ENCODE assay signal across 8 cellular contexts in the genomic region with DNA sequence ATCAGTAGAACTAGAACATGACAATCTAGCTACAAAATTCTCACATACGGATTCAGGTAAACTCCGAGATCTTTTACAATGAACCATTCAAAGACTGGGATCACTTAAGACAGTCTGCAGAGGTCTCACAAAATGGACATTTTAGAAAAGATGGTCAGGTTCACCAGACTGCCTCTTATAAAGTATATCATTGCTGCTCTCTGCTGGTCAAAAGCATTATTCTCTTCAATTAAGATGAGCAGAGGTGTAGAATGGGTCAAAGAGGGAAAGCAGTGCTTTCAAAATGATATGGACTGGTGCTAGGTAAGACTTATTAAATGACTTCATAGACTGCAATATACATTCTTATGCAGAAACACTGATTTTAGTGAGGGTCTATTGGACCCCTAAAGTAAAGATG.
DNase-seq lines count a peak whose midpoint lies in the region; ATAC-seq and TF ChIP-seq lines count a peak whose summit lies in the region.

No MANE protein-coding gene starts in this region.

- in situ Hi-C loops in astrocyte of the cerebellum (cut with HindIII; ENCODE audit: low sequenced_read_pairs) = loop anchor here (25.0 kb wide), 1 partner anchor 373 kb away; no protein-coding TSS in a partner anchor

- no peaks in the 10 kb centered on the region for H3K4me1 ChIP-seq in uterus

- peak; percentile 39 for DNase-seq in D341Med (ENCODE audit: low spot score)
- peak; percentile 40 for DNase-seq in NCI-H1092 treated with DMSO at 0.1 percent for 48 hours (lab: John Stamatoyannopoulos, UW)
- peak; percentile 9 for DNase-seq in astrocyte of the cerebellum (ENCODE audit: low read depth)
- peak; percentile 48 for DNase-seq in left kidney (ENCODE audit: low read depth, low spot score)
- no peak for DNase-seq in uterus
- no peak for DNase-seq in stimulated activated naive CD4-positive, alpha-beta T cell (lab: John Stamatoyannopoulos, UW)

- intact Hi-C loops in uterus (cut with DNase I; ENCODE audit: low total_unique reads) = no loop called here

- H3K27ac ChIP-seq in uterus = no peak overlapping the region

- no peak for TF ChIP-seq CTCF in astrocyte of the cerebellum (IDR thresholded peaks at IDR 0.05; ENCODE audit: low read depth, low read length, missing control alignments)
- peak in 1 of 4 experiments; percentile 15 for TF ChIP-seq CTCF in uterus (IDR thresholded peaks at IDR 0.05)

- H3K4me3 ChIP-seq in astrocyte of the cerebellum (ENCODE audit: low read depth, low read length) (no peak overlapping the region), uterus (no peak overlapping the region)

- no peak for TF ChIP-seq POLR2A in uterus (IDR thresholded peaks at IDR 0.05)

- ATAC-seq in HG02571 (IDR thresholded peaks at IDR 0.05; ENCODE audit: unreplicated experiment) (no peak), GM18498 (IDR thresholded peaks at IDR 0.05; ENCODE audit: unreplicated experiment) (no peak)

- H3K36me3 ChIP-seq in uterus = no peaks in the 10 kb centered on the region

- H3K27me3 ChIP-seq in uterus = no peaks in the 10 kb centered on the region

- no peaks in the 10 kb centered on the region for H3K9me3 ChIP-seq in uterus

Comparison
In these comparisons a context has a peak if more than half of its experiments do, and no peak if none do; other contexts are left out.
1. DNase-seq: peak in D341Med (single experiment), NCI-H1092 treated with DMSO at 0.1 percent for 48 hours (single experiment), astrocyte of the cerebellum (single experiment) and left kidney (single experiment); none in uterus (0 of 2) and stimulated activated naive CD4-positive, alpha-beta T cell (0 of 6).